1 cellular context compared by ENCODE assay signal in genomic region chr15:31360158-31360561, GRCh38.
TF ChIP-seq lines count a peak whose summit lies in the region.

No MANE protein-coding gene starts in this region.

TF ChIP-seq in GM23338, 12 proteins besides CTCF, POLR2A, EP300 and RAD21 (continued from another document):
- no peak for TF ChIP-seq ZNF114 (CRISPR knock-in tag; IDR thresholded peaks at IDR 0.05)
- TF ChIP-seq EZH2 (IDR thresholded peaks at IDR 0.05; ENCODE audit: low read depth, unreplicated experiment) = no peak
- TF ChIP-seq STAT1 (IDR thresholded peaks at IDR 0.05; ENCODE audit: unreplicated experiment) = no peak
- TF ChIP-seq REST (IDR thresholded peaks at IDR 0.05; ENCODE audit: unreplicated experiment) = no peak
- TF ChIP-seq POLR2AphosphoS5 (IDR thresholded peaks at IDR 0.05; ENCODE audit: low read depth) = no peak
- TF ChIP-seq ETS1 (IDR thresholded peaks at IDR 0.05) = no peak
- TF ChIP-seq JUNB (IDR thresholded peaks at IDR 0.05; ENCODE audit: unreplicated experiment) = no peak
